In genomic region chr5:173954671-173955605, GRCh38 we compare ENCODE assay signal across 12 cellular contexts. TPM values are rescaled to one million over a fixed set of nuclear protein-coding genes. Genes with fewer than 3 reads are reported as not detected.
A peak's percentile ranks its signal among the peaks of the same experiment; 100 is the strongest.
DNase-seq lines count a peak whose midpoint lies in the region; ATAC-seq, FAIRE-seq and TF ChIP-seq lines count a peak whose summit lies in the region.
"Had no signal": no experiment of that assay in that cellular context is flagged by ENCODE, and none has a peak within 500 bp of the region (broad histone marks: within the 10 kb centered on the region; RNA-seq: fewer than 3 reads in every experiment).

No MANE protein-coding gene starts in this region.

- 50 to 56% methylated on average over 6 of the region's 6 CpGs for WGBS in heart right ventricle, 2 donors

- no peaks in the 10 kb centered on the region for H3K9me3 ChIP-seq in heart right ventricle

- no peak overlapping the region for H3K4me3 ChIP-seq in heart right ventricle
- no peak overlapping the region for H3K4me3 ChIP-seq in skeletal muscle cell (ENCODE audit: low read depth, low read length)
- H3K4me3 ChIP-seq: neural progenitor cell had no signal

- peaks cover 0 to 99% (median 57%) of the 10 kb centered on the region in 9 donors for H3K36me3 ChIP-seq in heart right ventricle
- H3K36me3 ChIP-seq: neural progenitor cell had no signal

- in situ Hi-C loops in G401 (cut with HindIII; ENCODE audit: low sequenced_read_pairs), result no loop called here

- no peak for TF ChIP-seq CTCF in heart right ventricle (IDR thresholded peaks at IDR 0.05)

- ATAC-seq in heart right ventricle (peak; percentile 74 to 93 (median 90)), HG03469 (IDR thresholded peaks at IDR 0.05; ENCODE audit: unreplicated experiment) (no peak), GM18870 (IDR thresholded peaks at IDR 0.05; ENCODE audit: unreplicated experiment) (no peak)
- ATAC-seq: T-cell had no signal

- no peaks in the 10 kb centered on the region for H3K27me3 ChIP-seq in heart right ventricle
- H3K27me3 ChIP-seq: neural progenitor cell had no signal

- H3K27ac ChIP-seq in heart right ventricle, result peak overlapping the region; percentile 60 to 86 (median 76)
- H3K27ac ChIP-seq: neural progenitor cell had no signal

- intact Hi-C loops in heart right ventricle (cut with DNase I), result loop anchor here in 3 of 10 donors (5.0 to 10.0 kb wide), 3 partner anchors 50 to 188 kb away; no protein-coding TSS in a partner anchor

- DNase-seq in G401 (ENCODE audit: low spot score), result peak; percentile 69
- peak; percentile 48 for DNase-seq in RCC 7860 (ENCODE audit: low spot score)
- peak in 1 of 2 donors; percentile 21 for DNase-seq in heart right ventricle
- DNase-seq in skeletal muscle cell (ENCODE audit: low read depth), result peak; percentile 12
- DNase-seq in HuH-7.5 (ENCODE audit: low spot score), result no peak
- no peak for DNase-seq in OCI-M1 (lab: John Stamatoyannopoulos, UW)
- DNase-seq: DMS 273 treated with DMSO at 0.1 percent for 48 hours, T-cell had no signal

- peaks cover 0 to 64% (median 22%) of the 10 kb centered on the region in 9 donors for H3K4me1 ChIP-seq in heart right ventricle
- H3K4me1 ChIP-seq: neural progenitor cell had no signal

- FAIRE-seq in RCC 7860 (lab: Jason Lieb, UNC), result peak; percentile 84
- FAIRE-seq: frontal cortex had no signal

RNA-seq across cellular contexts. Expression of gene C5orf47, which starts 34.0 kb away (rescaled TPM):
- total RNA-seq in G401 (2014; rRNA removed; shearing (Covaris generic)), result not detected in 2 replicates
- under 1 TPM in 6 of 10 donors, not detected in 4; 0.09 to 0.31 (median 0.21) TPM for total RNA-seq in heart right ventricle
- under 1 TPM in 1 of 2 donors, not detected in 1; 0.09 TPM for polyA plus RNA-seq in heart right ventricle
- total RNA-seq: T-cell had no signal

Comparison
In these comparisons a context has a peak if more than half of its experiments do, and no peak if none do; other contexts are left out.
1. DNase-seq: peak in G401 (single experiment), RCC 7860 (single experiment) and skeletal muscle cell (single experiment); none in HuH-7.5 (single experiment) and OCI-M1 (single experiment).
2. ATAC-seq: peak in heart right ventricle (8 of 8); none in HG03469 (single experiment) and GM18870 (single experiment).